In genomic region chr14:72513994-72514659, GRCh38 we compare ENCODE assay signal across 8 cellular contexts.
DNase-seq lines count a peak whose midpoint lies in the region; ATAC-seq and TF ChIP-seq lines count a peak whose summit lies in the region.

No MANE protein-coding gene starts in this region.

- peak; percentile 70; the same call in 1 of the 2 replicates for ATAC-seq in Panc1
- no peak for ATAC-seq in stimulated activated naive CD8-positive, alpha-beta T cell treated with anti-CD3 and anti-CD28 coated beads, Interleukin-15, Interleukin-2, amounts not matched to agents 100 U/mL and 50 U/mL, for 24 hours

- WGBS in esophagus squamous epithelium, 2 donors: 6 to 23% methylated on average over 3 to 7 of the region's 11 CpGs

- in situ Hi-C loops in Panc1 (cut with HindIII; ENCODE audit: low pct_unique_long_range_greater_than_20kb, low sequenced_read_pairs): no loop called here

- no peak overlapping the region for H3K4me3 ChIP-seq in Panc1 (ENCODE audit: low read depth in 2 of 2, low read length in 2 of 2)
- H3K4me3 ChIP-seq in esophagus squamous epithelium: no peak overlapping the region
- H3K4me3 ChIP-seq in parathyroid adenoma (ENCODE audit: low read depth, low read length): no peak overlapping the region

- H3K27ac ChIP-seq in Panc1 (ENCODE audit: low read length) (no peak overlapping the region), esophagus squamous epithelium (no peak overlapping the region), parathyroid adenoma (no peak overlapping the region)

- no peaks in the 10 kb centered on the region for H3K79me2 ChIP-seq in parathyroid adenoma

- H3K9ac ChIP-seq in parathyroid adenoma: no peak overlapping the region

- TF ChIP-seq POLR2A in esophagus squamous epithelium (IDR thresholded peaks at IDR 0.05): no peak

- H3K36me3 ChIP-seq in Panc1 (ENCODE audit: control insufficient read depth, insufficient read depth, low read length) (no peaks in the 10 kb centered on the region), esophagus squamous epithelium (no peaks in the 10 kb centered on the region), parathyroid adenoma (ENCODE audit: control insufficient read depth, insufficient read depth, low read length) (no peaks in the 10 kb centered on the region)

- no peaks in the 10 kb centered on the region for H3K4me1 ChIP-seq in Panc1 (ENCODE audit: control insufficient read depth, insufficient read depth, low read length)
- peaks cover 0 to 18% (median 0%) of the 10 kb centered on the region in 3 donors for H3K4me1 ChIP-seq in esophagus squamous epithelium
- H3K4me1 ChIP-seq in parathyroid adenoma: peaks cover 23% of the 10 kb centered on the region

- H3K9me3 ChIP-seq in Panc1 (ENCODE audit: control insufficient read depth, insufficient read depth, low read depth, low read length) (no peaks in the 10 kb centered on the region), esophagus squamous epithelium (no peaks in the 10 kb centered on the region), parathyroid adenoma (ENCODE audit: control insufficient read depth, low read length) (no peaks in the 10 kb centered on the region)

- H3K27me3 ChIP-seq in Panc1 (ENCODE audit: control insufficient read depth, insufficient read depth, low read length) (peaks cover 12% of the 10 kb centered on the region), esophagus squamous epithelium (peaks cover 0 to 7% (median 0%) of the 10 kb centered on the region in 4 donors), parathyroid adenoma (ENCODE audit: control insufficient read depth, insufficient read depth, low read length) (no peaks in the 10 kb centered on the region)

- no peak overlapping the region for H3K4me2 ChIP-seq in parathyroid adenoma (ENCODE audit: low read length)

- peak overlapping the region; percentile 44 for H2AFZ ChIP-seq in parathyroid adenoma

- DNase-seq in AG08396 (ENCODE audit: low spot score) (peak; percentile 53), Panc1 (ENCODE audit: low read depth, low spot score) (peak; percentile 24), esophagus squamous epithelium (lab: John Stamatoyannopoulos, UW) (no peak), NCI-H187 (lab: John Stamatoyannopoulos, UW) (no peak)
- no peak for DNase-seq in stimulated activated naive CD8-positive, alpha-beta T cell treated with anti-CD3 and anti-CD28 coated beads, Interleukin-15, Interleukin-2, amounts not matched to agents 100 U/mL and 50 U/mL, for 24 hours
- DNase-seq in stimulated activated CD4-positive, alpha-beta T cell treated with anti-CD3 and anti-CD28 coated beads, Interleukin-1b, Interleukin-23, amount 100 ng/mL, for 48 hours: no peak

- BruUV-seq in Panc1 (replicated peaks; lab: Mats Ljungman, UMichigan): no TSS peak

- POLR2A ChIA-PET in Panc1 (lab: Charles Lee): no interaction called here

- intact Hi-C loops in Panc1 (cut with micrococcal nuclease; ENCODE audit: unreplicated experiment): no loop called here
- intact Hi-C loops in esophagus squamous epithelium (cut with DNase I): no loop called here

- TF ChIP-seq CTCF in GM12874 (IDR thresholded peaks at IDR 0.05; ENCODE audit: insufficient read depth, low read depth, low read length) (peak; percentile 63), Panc1 (IDR thresholded peaks at IDR 0.05) (peak; percentile 73), esophagus squamous epithelium (IDR thresholded peaks at IDR 0.05) (peak; percentile 30 to 63 (median 39)), parathyroid adenoma (IDR thresholded peaks at IDR 0.05) (peak; percentile 76)

- CTCF ChIA-PET in Panc1 (lab: Charles Lee): interaction anchor here (0.6 to 1.5 kb wide), 6 partner anchors 305 to 438 kb away, joined by 3 to 12 read pairs (median 6); no protein-coding TSS in a partner anchor

Comparison
In these comparisons a context has a peak if more than half of its experiments do, and no peak if none do; other contexts are left out.
1. DNase-seq: peak in AG08396 (single experiment) and Panc1 (single experiment); none in esophagus squamous epithelium (single experiment), NCI-H187 (0 of 2), stimulated activated naive CD8-positive, alpha-beta T cell treated with anti-CD3 and anti-CD28 coated beads, Interleukin-15, Interleukin-2, amounts not matched to agents 100 U/mL and 50 U/mL, for 24 hours (single experiment) and stimulated activated CD4-positive, alpha-beta T cell treated with anti-CD3 and anti-CD28 coated beads, Interleukin-1b, Interleukin-23, amount 100 ng/mL, for 48 hours (single experiment).
2. Peak in every context shown above with its lines, with median percentiles within 50 percentile points of each other: CTCF ChIP-seq.